Comparison of ENCODE assay signal across 8 cellular contexts in genomic region chr19:18932216-18932841, GRCh38. TPM values are rescaled to one million over a fixed set of nuclear protein-coding genes. Genes with fewer than 3 reads are reported as not detected.
DNase-seq lines count a peak whose midpoint lies in the region; ATAC-seq and TF ChIP-seq lines count a peak whose summit lies in the region.

No MANE protein-coding gene starts in this region.

- H3K27me3 Mint-ChIP-seq in activated T-cell treated with anti-CD3 and anti-CD28 coated beads, Interleukin-2, amount 50 U/mL, for 72 hours (ENCODE audit: low read depth): peaks cover 11% of the 10 kb centered on the region
- H3K27me3 Mint-ChIP-seq in type B pancreatic cell: no peaks in the 10 kb centered on the region

- no peak overlapping the region for H2AFZ ChIP-seq in osteoblast (ENCODE audit: low read length)

- no peaks in the 10 kb centered on the region for H3K36me3 Mint-ChIP-seq in activated T-cell treated with anti-CD3 and anti-CD28 coated beads, Interleukin-2, amount 50 U/mL, for 72 hours (ENCODE audit: insufficient read depth in 2 of 2)
- peaks cover 6% of the 10 kb centered on the region for H3K36me3 Mint-ChIP-seq in type B pancreatic cell

- no peaks in the 10 kb centered on the region for H3K9me3 ChIP-seq in osteoblast (ENCODE audit: low read depth, low read length)

- in situ Hi-C loops in GM13976 (cut with MboI; ENCODE audit: low sequenced_read_pairs, unreplicated experiment): no loop called here

- DNase-seq in GM13976 (ENCODE audit: low spot score) (peak; percentile 90), OCI-M1 (lab: John Stamatoyannopoulos, UW) (peak; percentile 77), fibroblast of villous mesenchyme (ENCODE audit: low read depth) (peak; percentile 56), osteoblast (ENCODE audit: insufficient read length, low spot score, missing footprints) (peak; percentile 98), type B pancreatic cell (ENCODE audit: extremely low spot score, unreplicated experiment) (peak; percentile 80), NCI-H774 (lab: John Stamatoyannopoulos, UW) (no peak)
- peak; percentile 87 to 89 for DNase-seq in activated T-cell treated with anti-CD3 and anti-CD28 coated beads, Interleukin-2, amount 50 U/mL, for 72 hours

- H3K4me2 ChIP-seq in osteoblast (ENCODE audit: insufficient read depth, low read length): no peak overlapping the region

- H3K27ac Mint-ChIP-seq in activated T-cell treated with anti-CD3 and anti-CD28 coated beads, Interleukin-2, amount 50 U/mL, for 72 hours: no peak overlapping the region
- no peak overlapping the region for H3K27ac Mint-ChIP-seq in type B pancreatic cell

- no peak for TF ChIP-seq CTCF in GM13976 (IDR thresholded peaks at IDR 0.05; ENCODE audit: borderline replicate concordance, control extremely low read depth, extremely low read depth, insufficient read depth, missing control alignments)
- TF ChIP-seq CTCF in fibroblast of villous mesenchyme (IDR thresholded peaks at IDR 0.05; ENCODE audit: insufficient read depth, low read depth, low read length): no peak
- TF ChIP-seq CTCF in osteoblast (IDR thresholded peaks at IDR 0.05; ENCODE audit: extremely low read depth, low read depth, low read length): no peak
- no peak for TF ChIP-seq CTCF in type B pancreatic cell (conservative IDR thresholded peaks at IDR 0.05)

- H3K4me3 ChIP-seq in fibroblast of villous mesenchyme (ENCODE audit: low read depth, low read length) (peak overlapping the region; percentile 15), osteoblast (ENCODE audit: insufficient read depth, low read length) (no peak overlapping the region)

- ATAC-seq in activated T-cell treated with anti-CD3 and anti-CD28 coated beads, Interleukin-2, amount 50 U/mL, for 72 hours (replicated peaks in 1 of 2): peak; percentile 95
- ATAC-seq in HG03342 (IDR thresholded peaks at IDR 0.05; ENCODE audit: unreplicated experiment): no peak

- H3K4me3 Mint-ChIP-seq in activated T-cell treated with anti-CD3 and anti-CD28 coated beads, Interleukin-2, amount 50 U/mL, for 72 hours: peak overlapping the region; percentile 87 to 91
- peak overlapping the region; percentile 67 for H3K4me3 Mint-ChIP-seq in type B pancreatic cell

- H3K4me1 Mint-ChIP-seq in activated T-cell treated with anti-CD3 and anti-CD28 coated beads, Interleukin-2, amount 50 U/mL, for 72 hours (ENCODE audit: low read depth): peaks cover 5% of the 10 kb centered on the region
- no peaks in the 10 kb centered on the region for H3K4me1 Mint-ChIP-seq in type B pancreatic cell (ENCODE audit: unreplicated experiment)

- peaks cover 15% of the 10 kb centered on the region for H4K20me1 ChIP-seq in osteoblast (ENCODE audit: insufficient read depth, low read length)

- H3K27me3 ChIP-seq in osteoblast (ENCODE audit: insufficient read depth, low read length): no peaks in the 10 kb centered on the region

- H3K27ac ChIP-seq in osteoblast (ENCODE audit: low read depth, low read length): no peak overlapping the region

- no peaks in the 10 kb centered on the region for H3K9me3 Mint-ChIP-seq in activated T-cell treated with anti-CD3 and anti-CD28 coated beads, Interleukin-2, amount 50 U/mL, for 72 hours
- no peaks in the 10 kb centered on the region for H3K9me3 Mint-ChIP-seq in type B pancreatic cell

- H3K79me2 ChIP-seq in osteoblast (ENCODE audit: insufficient read depth, low read length): peaks cover 3% of the 10 kb centered on the region

- H3K36me3 ChIP-seq in osteoblast (ENCODE audit: insufficient read depth, low read length): peaks cover 60% of the 10 kb centered on the region

- no peaks in the 10 kb centered on the region for H3K4me1 ChIP-seq in osteoblast (ENCODE audit: insufficient read depth, low read length)

RNA-seq across cellular contexts. Expression of gene HOMER3, which starts 8.7 kb away (rescaled TPM):
- total RNA-seq in activated T-cell treated with anti-CD3 and anti-CD28 coated beads, Interleukin-2, amount 50 U/mL, for 72 hours: 1 to 10 TPM in 1 of 2 donors, under 1 TPM in 1; 0.86 to 1.8 TPM
- total RNA-seq in fibroblast of villous mesenchyme (58.3 and 64.1 TPM in 2 replicates), osteoblast (98.4 and 107 TPM in 2 replicates), type B pancreatic cell (ENCODE audit: low replicate concordance) (20.8 and 38.6 TPM in 2 replicates)

RNA-seq across cellular contexts. Expression of gene DDX49, which starts 12.8 kb away (rescaled TPM):
- total RNA-seq in activated T-cell treated with anti-CD3 and anti-CD28 coated beads, Interleukin-2, amount 50 U/mL, for 72 hours: 10 to 100 TPM; 46.4 to 68.5 TPM
- total RNA-seq in fibroblast of villous mesenchyme (48.4 and 51.5 TPM in 2 replicates), osteoblast (46.7 and 52.5 TPM in 2 replicates), type B pancreatic cell (ENCODE audit: low replicate concordance) (58.3 and 58.5 TPM in 2 replicates)

RNA-seq across cellular contexts. Expression of gene COPE, which starts 13.1 kb away (rescaled TPM):
- 100 to 1,000 TPM; 191 to 222 TPM for total RNA-seq in activated T-cell treated with anti-CD3 and anti-CD28 coated beads, Interleukin-2, amount 50 U/mL, for 72 hours
- total RNA-seq in fibroblast of villous mesenchyme: 222 and 255 TPM in 2 replicates
- total RNA-seq in osteoblast: 179 and 180 TPM in 2 replicates
- 171 and 213 TPM in 2 replicates for total RNA-seq in type B pancreatic cell (ENCODE audit: low replicate concordance)

RNA-seq across cellular contexts. Expression of gene CERS1, which starts 36.4 kb away (rescaled TPM):
- not detected for total RNA-seq in activated T-cell treated with anti-CD3 and anti-CD28 coated beads, Interleukin-2, amount 50 U/mL, for 72 hours
- 0.32 and 1.3 TPM in 2 replicates for total RNA-seq in fibroblast of villous mesenchyme
- total RNA-seq in osteoblast: 0.29 and 0.36 TPM in 2 replicates
- 6.4 and 14.8 TPM in 2 replicates for total RNA-seq in type B pancreatic cell (ENCODE audit: low replicate concordance)
